8 cellular contexts compared by ENCODE assay signal in the genomic region with DNA sequence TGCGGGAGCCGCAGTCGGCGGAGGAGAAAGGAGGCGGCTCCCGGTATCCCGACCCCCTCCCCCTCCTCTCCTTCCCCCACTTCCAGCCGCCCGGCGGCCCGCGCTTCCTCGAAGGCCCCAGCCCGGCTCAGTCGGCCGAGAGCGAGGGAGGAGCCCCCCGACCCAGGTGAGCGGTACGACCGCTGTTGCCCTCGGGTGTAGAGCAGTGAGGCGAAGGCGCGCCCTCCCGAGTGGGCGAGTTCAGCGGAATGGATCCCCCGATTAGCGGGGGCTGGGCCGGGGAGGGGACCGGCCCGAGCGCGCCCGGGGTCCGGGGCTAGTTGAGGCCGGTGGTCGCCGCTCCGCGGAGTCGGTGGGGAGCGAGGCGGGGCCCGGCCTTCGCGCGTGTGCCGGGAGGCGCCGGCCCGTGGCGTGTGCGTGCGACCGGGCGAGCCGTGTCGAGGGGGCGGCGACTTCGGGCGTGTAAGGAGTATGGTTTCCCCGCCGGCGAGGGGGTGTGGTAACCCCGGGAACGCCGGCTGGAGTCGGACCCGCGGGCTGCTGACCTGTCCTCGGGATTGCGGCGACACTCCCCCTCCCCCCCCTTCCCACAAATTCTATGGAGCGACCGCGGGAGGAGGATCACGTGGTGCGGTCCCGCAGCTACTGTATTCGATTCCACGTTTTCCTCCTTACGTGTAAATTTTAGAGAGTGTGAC. TPM values are rescaled to one million over a fixed set of nuclear protein-coding genes. Genes with fewer than 3 reads are reported as not detected.
DNase-seq lines count a peak whose midpoint lies in the region; ATAC-seq and TF ChIP-seq lines count a peak whose summit lies in the region.

No MANE protein-coding gene starts in this region.

- ATAC-seq in GM21367 (IDR thresholded peaks at IDR 0.05; ENCODE audit: unreplicated experiment) (peak; percentile 28), IMR-90 (ENCODE audit: low read depth) (peak; percentile 52)

- CTCF ChIA-PET in IMR-90 (lab: Yijun Ruan, JAX) = no interaction called here

- no peak for TF ChIP-seq RAD21 in IMR-90 (IDR thresholded peaks at IDR 0.05; ENCODE audit: low read length)

- H3K4me1 ChIP-seq in BLaER1 treated with 17β-estradiol and CSF1 and Interleukin-3, amounts not matched to agents 10 nM and 100 nM = peaks cover 42 to 72% (median 59%) of the 10 kb centered on the region in 10 experiments
- H3K4me1 ChIP-seq in IMR-90 (ENCODE audit: control insufficient read depth, insufficient read depth, low read length) = no peaks in the 10 kb centered on the region
- no peaks in the 10 kb centered on the region for H3K4me1 ChIP-seq in colonic mucosa

- peak; percentile 16 for DNase-seq in IMR-90
- peak; percentile 31 for DNase-seq in activated CD4-positive, alpha-beta T cell treated with anti-CD3 and anti-CD28 coated beads for 1 hour
- peak; percentile 56 for DNase-seq in colonic mucosa
- DNase-seq in lower leg skin (ENCODE audit: low spot score in 2 of 2) = peak; percentile 38 to 92
- peak in 2 of 3 experiments; percentile 31 to 37 for DNase-seq in stimulated activated CD4-positive, alpha-beta T cell treated with anti-CD3 and anti-CD28 coated beads, TNF-alpha, amount 100 ng/mL, for 24 hours (ENCODE audit: low read depth in 3 of 3)
- DNase-seq in NCI-H2171 (lab: John Stamatoyannopoulos, UW) = no peak

- H3K9me3 ChIP-seq in BLaER1 treated with 17β-estradiol and CSF1 and Interleukin-3, amounts not matched to agents 10 nM and 100 nM (replicated peaks in 1 of 11) = no peaks in the 10 kb centered on the region
- H3K9me3 ChIP-seq in IMR-90 (ENCODE audit: control insufficient read depth, insufficient read depth, low read length) = no peaks in the 10 kb centered on the region
- no peaks in the 10 kb centered on the region for H3K9me3 ChIP-seq in colonic mucosa

- no peaks in the 10 kb centered on the region for H3K9me1 ChIP-seq in IMR-90 (ENCODE audit: insufficient read depth, low read length)

- intact Hi-C loops in IMR-90 (cut with micrococcal nuclease) (loop anchor here (5.0 kb wide), 2 partner anchors 84 to 726 kb away; no protein-coding TSS in a partner anchor), colonic mucosa (cut with DNase I) (no loop called here), lower leg skin (cut with DNase I; ENCODE audit: low total_unique reads) (no loop called here)

- no peak overlapping the region; the same call in 1 of the 2 replicates for H3K56ac ChIP-seq in IMR-90 (ENCODE audit: extremely low read depth, insufficient read depth, low read length)

- H3K27ac ChIP-seq in BLaER1 treated with 17β-estradiol and CSF1 and Interleukin-3, amounts not matched to agents 10 nM and 100 nM = peak overlapping the region; percentile 90 to 95 (median 92)
- H3K27ac ChIP-seq in IMR-90 (ENCODE audit: insufficient read depth, low read length) (peak overlapping the region; percentile 77), colonic mucosa (peak overlapping the region; percentile 58)

- peaks cover 12 to 47% (median 31%) of the 10 kb centered on the region in 11 experiments; a peak in 17 of 22 replicates for H4K20me1 ChIP-seq in BLaER1 treated with 17β-estradiol and CSF1 and Interleukin-3, amounts not matched to agents 10 nM and 100 nM
- H4K20me1 ChIP-seq in IMR-90 (ENCODE audit: insufficient read depth, low read length) = peaks cover 6% of the 10 kb centered on the region; the same call in 1 of the 2 replicates

- H3K23ac ChIP-seq in IMR-90 (ENCODE audit: low read depth, low read length) = 0 out of 2 replicates have a peak overlapping the region, but pooled peaks have one; percentile 45

- in situ Hi-C loops in IMR-90 (cut with MboI; ENCODE audit: low sequenced_read_pairs) = no loop called here

- TF ChIP-seq POLR2A in IMR-90 (IDR thresholded peaks at IDR 0.05; ENCODE audit: low read depth, low read length) (no peak; the same call in 1 of the 2 replicates), lower leg skin (IDR thresholded peaks at IDR 0.05) (no peak)

- no peaks in the 10 kb centered on the region for H3K27me3 ChIP-seq in BLaER1 treated with 17β-estradiol and CSF1 and Interleukin-3, amounts not matched to agents 10 nM and 100 nM
- H3K27me3 ChIP-seq in IMR-90 (ENCODE audit: control insufficient read depth, insufficient read depth, low read length) = no peaks in the 10 kb centered on the region
- H3K27me3 ChIP-seq in colonic mucosa = no peaks in the 10 kb centered on the region

- H4K91ac ChIP-seq in IMR-90 (ENCODE audit: insufficient read depth, low read depth, low read length) = peak overlapping the region; percentile 63; the same call in 1 of the 2 replicates

- no peak overlapping the region for H2BK20ac ChIP-seq in IMR-90 (ENCODE audit: low read depth, low read length)

- 0% methylated on average over 13 of the region's 85 CpGs; no CpG with 5 or more reads in 1 of the 2 experiments for WGBS in IMR-90 (ENCODE audit: extremely low coverage in 2 of 2, insufficient read length in 1 of 2), 2 experiments
- WGBS in lower leg skin, 2 donors = 0% methylated on average over 39 to 73 of the region's 85 CpGs

- peak overlapping the region; percentile 90 for H2AFZ ChIP-seq in IMR-90 (replicated peaks; ENCODE audit: low read length, poor library complexity)

- H3K18ac ChIP-seq in IMR-90 (ENCODE audit: low read depth, low read length) = peak overlapping the region; percentile 46; the same call in 1 of the 2 replicates

- peak overlapping the region; percentile 79 to 95 (median 84) for H3K4me2 ChIP-seq in BLaER1 treated with 17β-estradiol and CSF1 and Interleukin-3, amounts not matched to agents 10 nM and 100 nM
- H3K4me2 ChIP-seq in IMR-90 (ENCODE audit: low read depth, low read length) = peak overlapping the region; percentile 99

- H3K36me3 ChIP-seq in BLaER1 treated with 17β-estradiol and CSF1 and Interleukin-3, amounts not matched to agents 10 nM and 100 nM = peaks cover 0 to 10% (median 2%) of the 10 kb centered on the region in 11 experiments; a peak in 6 of 22 replicates
- H3K36me3 ChIP-seq in IMR-90 (ENCODE audit: control insufficient read depth, insufficient read depth, low read length) = no peaks in the 10 kb centered on the region
- no peaks in the 10 kb centered on the region for H3K36me3 ChIP-seq in colonic mucosa

- dilution Hi-C loops in IMR-90 (cut with HindIII; ENCODE audit: low sequenced_read_pairs, unreplicated experiment) = no loop called here

- peaks cover 4 to 25% of the 10 kb centered on the region in 2 experiments; a peak in 3 of 4 replicates for H3K79me1 ChIP-seq in IMR-90 (ENCODE audit: low read depth in 1 of 2, low read length in 2 of 2)

- peak overlapping the region; percentile 26; the same call in 1 of the 2 replicates for H2AK5ac ChIP-seq in IMR-90 (ENCODE audit: low read depth, low read length)

- peak overlapping the region; percentile 48 for H2BK5ac ChIP-seq in IMR-90 (ENCODE audit: low read depth, low read length, poor library complexity, severe bottlenecking)

- POLR2A ChIA-PET in IMR-90 (lab: Charles Lee; ENCODE audit: unreplicated experiment) = no interaction called here

- peak overlapping the region in 1 of 2 experiments; percentile 51; a peak in 1 of 4 replicates for H4K8ac ChIP-seq in IMR-90 (ENCODE audit: low read depth in 2 of 2, low read length in 2 of 2)

- peak overlapping the region; percentile 86 to 97 (median 94) for H3K9ac ChIP-seq in BLaER1 treated with 17β-estradiol and CSF1 and Interleukin-3, amounts not matched to agents 10 nM and 100 nM
- peak overlapping the region; percentile 94 for H3K9ac ChIP-seq in IMR-90 (ENCODE audit: low read depth, low read length)
- peak overlapping the region in 1 of 2 donors; percentile 93 for H3K9ac ChIP-seq in colonic mucosa (ENCODE audit: low read depth in 2 of 2, low read length in 2 of 2)

- H3K4me3 ChIP-seq in BLaER1 treated with 17β-estradiol and CSF1 and Interleukin-3, amounts not matched to agents 10 nM and 100 nM = peak overlapping the region; percentile 83 to 94 (median 90)
- H3K4me3 ChIP-seq in IMR-90 (ENCODE audit: insufficient read depth, low read depth, low read length) (peak overlapping the region; percentile 97), colonic mucosa (peak overlapping the region; percentile 61), lower leg skin (ENCODE audit: low read depth, poor library complexity, severe bottlenecking) (peak overlapping the region; percentile 83)

- peak overlapping the region; percentile 52; the same call in 1 of the 2 replicates for H4K5ac ChIP-seq in IMR-90 (ENCODE audit: low read depth, low read length)

- H2BK15ac ChIP-seq in IMR-90 (ENCODE audit: low read depth, low read length) = no peak overlapping the region

- H2BK120ac ChIP-seq in IMR-90 (ENCODE audit: low read depth, low read length) = no peak overlapping the region

- H3K14ac ChIP-seq in IMR-90 (replicated peaks; ENCODE audit: low read depth, low read length) = no peak overlapping the region

- no peak for TF ChIP-seq CTCF in IMR-90 (conservative IDR thresholded peaks at IDR 0.05; ENCODE audit: low read depth, low read length)
- no peak for TF ChIP-seq CTCF in colonic mucosa (IDR thresholded peaks at IDR 0.05)
- TF ChIP-seq CTCF in lower leg skin (IDR thresholded peaks at IDR 0.05) = no peak

- H2AK9ac ChIP-seq in IMR-90 (replicated peaks; ENCODE audit: low read depth, low read length, poor library complexity) = peak overlapping the region; percentile 38

- no TSS peak for BruUV-seq in IMR-90 (replicated peaks; lab: Mats Ljungman, UMichigan)

- peak overlapping the region; percentile 77 for H3K4ac ChIP-seq in IMR-90 (ENCODE audit: low read depth, low read length)

TF ChIP-seq in IMR-90, 13 proteins besides CTCF, POLR2A, EP300 and RAD21 (continues in another document):
- TF ChIP-seq, protein P1, sequence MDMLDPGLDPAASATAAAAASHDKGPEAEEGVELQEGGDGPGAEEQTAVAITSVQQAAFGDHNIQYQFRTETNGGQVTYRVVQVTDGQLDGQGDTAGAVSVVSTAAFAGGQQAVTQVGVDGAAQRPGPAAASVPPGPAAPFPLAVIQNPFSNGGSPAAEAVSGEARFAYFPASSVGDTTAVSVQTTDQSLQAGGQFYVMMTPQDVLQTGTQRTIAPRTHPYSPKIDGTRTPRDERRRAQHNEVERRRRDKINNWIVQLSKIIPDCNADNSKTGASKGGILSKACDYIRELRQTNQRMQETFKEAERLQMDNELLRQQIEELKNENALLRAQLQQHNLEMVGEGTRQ (IDR thresholded peaks at IDR 0.05; ENCODE audit: low read depth, low read length) = peak; percentile 77

RNA-seq across cellular contexts. Expression of a gene that starts 0.5 kb away (rescaled TPM):
- total RNA-seq in IMR-90 (2012; rRNA removed) = 18.8 and 23.1 TPM in 2 replicates
- polyA plus RNA-seq in IMR-90 (2012; rRNA removed) = 10.1 and 12.5 TPM in 2 replicates
- 2.7 and 3.3 TPM in 2 replicates for polyA plus RNA-seq in IMR-90 (2012; cell fraction: cytosol; rRNA removed)
- 14.6 and 54.0 TPM in 2 replicates for polyA plus RNA-seq in IMR-90 (2012; cell fraction: nucleus; rRNA removed; ENCODE audit: low replicate concordance)
- total RNA-seq in colonic mucosa = 1 to 10 TPM; 4.3 to 6.0 TPM
- 10 to 100 TPM in 3 of 4 donors, 1 to 10 TPM in 1; 5.8 to 17.9 (median 11.8) TPM for total RNA-seq in lower leg skin

RNA-seq across cellular contexts. Expression of a gene that starts 35.7 kb away (rescaled TPM):
- total RNA-seq in IMR-90 (2012; rRNA removed) = 0.56 and 0.90 TPM in 2 replicates
- polyA plus RNA-seq in IMR-90 (2012; rRNA removed) = 1.5 and 1.9 TPM in 2 replicates
- polyA plus RNA-seq in IMR-90 (2012; cell fraction: cytosol; rRNA removed) = 0.67 and 2.0 TPM in 2 replicates
- 0.18 and 0.45 TPM in 2 replicates for polyA plus RNA-seq in IMR-90 (2012; cell fraction: nucleus; rRNA removed; ENCODE audit: low replicate concordance)
- 10 to 100 TPM in 1 of 2 donors, 1 to 10 TPM in 1; 4.6 to 12.1 TPM for total RNA-seq in colonic mucosa
- total RNA-seq in lower leg skin = 100 to 1,000 TPM in 1 of 4 donors, 10 to 100 TPM in 3; 23.2 to 117 (median 33.2) TPM
